ENCODE assay signal across 33 cellular contexts in genomic region chr3:74590620-74591262, GRCh38. TPM values are rescaled to one million over a fixed set of nuclear protein-coding genes. Genes with fewer than 3 reads are reported as not detected.
"Had no signal": no experiment of that assay in that cellular context is flagged by ENCODE, and none has a peak within 500 bp of the region (broad histone marks: within the 10 kb centered on the region; RNA-seq: fewer than 3 reads in every experiment).

No MANE protein-coding gene starts in this region.

- H3K36me3 Mint-ChIP-seq: activated CD4-positive, alpha-beta memory T cell treated with anti-CD3 and anti-CD28 coated beads for 36 hours; activated CD8-positive, alpha-beta memory T cell treated with anti-CD3 and anti-CD28 coated beads, Interleukin-2, amount 10 ng/mL, durations not matched to agents 7 days and 5 days; activated naive CD4-positive, alpha-beta T cell treated with anti-CD3 and anti-CD28 coated beads, Interleukin-2, amount 50 U/mL, for 72 hours; activated naive CD8-positive, alpha-beta T cell treated with anti-CD3 and anti-CD28 coated beads, Interleukin-2, amount 10 ng/mL, durations not matched to agents 7 days and 5 days had no signal

- H3K36me3 ChIP-seq: esophagus muscularis mucosa, gastrocnemius medialis, heart left ventricle had no signal

- H3K27ac Mint-ChIP-seq: activated CD4-positive, alpha-beta memory T cell treated with anti-CD3 and anti-CD28 coated beads for 36 hours; activated CD4-positive, alpha-beta T cell treated with anti-CD3 and anti-CD28 coated beads for 36 hours; activated CD4-positive, alpha-beta T cell treated with anti-CD3 and anti-CD28 coated beads, Interleukin-2, amount 10 ng/mL, durations not matched to agents 24 days and 14 days; activated CD8-positive, alpha-beta memory T cell treated with anti-CD3 and anti-CD28 coated beads, Interleukin-2, amount 10 ng/mL, durations not matched to agents 7 days and 5 days; activated CD8-positive, alpha-beta T cell treated with anti-CD3 and anti-CD28 coated beads, Interleukin-2, amount 10 ng/mL, durations not matched to agents 7 days and 5 days; activated naive CD4-positive, alpha-beta T cell treated with anti-CD3 and anti-CD28 coated beads for 36 hours; activated naive CD4-positive, alpha-beta T cell treated with anti-CD3 and anti-CD28 coated beads, Interleukin-2, amount 50 U/mL, for 72 hours; activated naive CD8-positive, alpha-beta T cell treated with anti-CD3 and anti-CD28 coated beads, Interleukin-2, amount 10 ng/mL, durations not matched to agents 7 days and 5 days; activated T-helper 1 cell treated with anti-CD3 and anti-CD28 coated beads, Interleukin-12 subunit alpha, Interleukin-12 subunit beta, Interleukin-2, Interleukin-4 antibody, amounts not matched to agents 30 ng/mL and 10 ng/mL and 1 ng/mL, durations not matched to agents 14 hours and 24 hours and 36 hours; activated T-helper 2 cell treated with anti-CD3 and anti-CD28 coated beads, Interferon-gamma antibody, Interleukin-2, Interleukin-4, amounts not matched to agents 10 μg/mL and 5 μg/mL and 100 μg/mL, durations not matched to agents 14 hours and 24 hours and 36 hours; effector memory CD8-positive, alpha-beta T cell had no signal

- DNase-seq: activated CD4-positive, alpha-beta memory T cell treated with anti-CD3 and anti-CD28 coated beads for 36 hours; activated CD4-positive, alpha-beta T cell treated with anti-CD3 and anti-CD28 coated beads for 36 hours; activated CD4-positive, alpha-beta T cell treated with anti-CD3 and anti-CD28 coated beads, Interleukin-2, amount 10 ng/mL, durations not matched to agents 24 days and 14 days; activated CD4-positive, CD25-positive, alpha-beta regulatory T cell; activated CD4-positive, CD25-positive, alpha-beta regulatory T cell treated with anti-CD3 and anti-CD28 coated beads, Interleukin-2, amount 50 U/mL, for 72 hours; activated CD8-positive, alpha-beta memory T cell treated with anti-CD3 and anti-CD28 coated beads, Interleukin-2, amount 10 ng/mL, durations not matched to agents 7 days and 5 days; activated CD8-positive, alpha-beta memory T cell treated with anti-CD3 and anti-CD28 coated beads, Interleukin-2, amount 50 U/mL, for 4 hours; activated CD8-positive, alpha-beta T cell treated with anti-CD3 and anti-CD28 coated beads, Interleukin-2, amount 10 ng/mL, durations not matched to agents 7 days and 5 days; activated effector memory CD4-positive, alpha-beta T cell treated with anti-CD3 and anti-CD28 coated beads, Interleukin-2, amount 50 U/mL, for 16 hours; activated naive CD4-positive, alpha-beta T cell treated with anti-CD3 and anti-CD28 coated beads for 36 hours; activated naive CD8-positive, alpha-beta T cell treated with anti-CD3 and anti-CD28 coated beads, Interleukin-2, amount 10 ng/mL, durations not matched to agents 7 days and 5 days; activated T-cell treated with anti-CD3 and anti-CD28 coated beads, Interleukin-2, amount 50 U/mL, for 1 hour; activated T-cell treated with anti-CD3 and anti-CD28 coated beads, Interleukin-2, amount 50 U/mL, for 48 hours; amygdala; aorta; body of pancreas; caudate nucleus; cortex of kidney; dermis blood vessel endothelial cell; effector CD4-positive, alpha-beta T cell; effector memory CD8-positive, alpha-beta T cell; erythroblast; foreskin keratinocyte; gastrocnemius medialis; glutamatergic neuron; heart left ventricle; T-helper 2 cell had no signal

- H3K9me3 ChIP-seq: body of pancreas, esophagus muscularis mucosa, gastrocnemius medialis, heart left ventricle had no signal

- H3K27ac ChIP-seq: body of pancreas, esophagus muscularis mucosa, foreskin keratinocyte, gastrocnemius medialis, heart left ventricle had no signal

- H3K4me1 Mint-ChIP-seq: activated CD4-positive, alpha-beta T cell treated with anti-CD3 and anti-CD28 coated beads for 36 hours; activated CD4-positive, alpha-beta T cell treated with anti-CD3 and anti-CD28 coated beads, Interleukin-2, amount 10 ng/mL, durations not matched to agents 24 days and 14 days; activated CD8-positive, alpha-beta memory T cell treated with anti-CD3 and anti-CD28 coated beads, Interleukin-2, amount 10 ng/mL, durations not matched to agents 7 days and 5 days; activated naive CD8-positive, alpha-beta T cell treated with anti-CD3 and anti-CD28 coated beads, Interleukin-2, amount 10 ng/mL, durations not matched to agents 7 days and 5 days had no signal

- H3K27me3 ChIP-seq: body of pancreas, esophagus muscularis mucosa, foreskin keratinocyte, gastrocnemius medialis, heart left ventricle had no signal

- H3K4me1 ChIP-seq: esophagus muscularis mucosa, foreskin keratinocyte, gastrocnemius medialis, heart left ventricle had no signal

- H3K4me3 ChIP-seq: body of pancreas, esophagus muscularis mucosa, gastrocnemius medialis, heart left ventricle had no signal

- ATAC-seq: activated CD4-positive, alpha-beta T cell treated with anti-CD3 and anti-CD28 coated beads for 36 hours; activated CD8-positive, alpha-beta memory T cell treated with anti-CD3 and anti-CD28 coated beads, Interleukin-2, amount 10 ng/mL, durations not matched to agents 7 days and 5 days; activated CD8-positive, alpha-beta T cell treated with anti-CD3 and anti-CD28 coated beads, Interleukin-2, amount 10 ng/mL, durations not matched to agents 7 days and 5 days; activated naive CD4-positive, alpha-beta T cell treated with anti-CD3 and anti-CD28 coated beads, Interleukin-2, amount 50 U/mL, for 72 hours; body of pancreas; effector memory CD8-positive, alpha-beta T cell; foreskin keratinocyte; gastrocnemius medialis; heart left ventricle had no signal

- H3K27me3 Mint-ChIP-seq: activated CD4-positive, alpha-beta memory T cell treated with anti-CD3 and anti-CD28 coated beads for 36 hours; activated CD4-positive, alpha-beta T cell treated with anti-CD3 and anti-CD28 coated beads for 36 hours; activated CD4-positive, alpha-beta T cell treated with anti-CD3 and anti-CD28 coated beads, Interleukin-2, amount 10 ng/mL, durations not matched to agents 24 days and 14 days; activated CD8-positive, alpha-beta memory T cell treated with anti-CD3 and anti-CD28 coated beads, Interleukin-2, amount 10 ng/mL, durations not matched to agents 7 days and 5 days; activated naive CD8-positive, alpha-beta T cell treated with anti-CD3 and anti-CD28 coated beads, Interleukin-2, amount 10 ng/mL, durations not matched to agents 7 days and 5 days; effector memory CD8-positive, alpha-beta T cell had no signal

- H3K4me3 Mint-ChIP-seq: activated CD4-positive, alpha-beta memory T cell treated with anti-CD3 and anti-CD28 coated beads for 36 hours; activated CD4-positive, alpha-beta T cell treated with anti-CD3 and anti-CD28 coated beads for 36 hours; activated CD4-positive, alpha-beta T cell treated with anti-CD3 and anti-CD28 coated beads, Interleukin-2, amount 10 ng/mL, durations not matched to agents 24 days and 14 days; activated CD8-positive, alpha-beta memory T cell treated with anti-CD3 and anti-CD28 coated beads, Interleukin-2, amount 10 ng/mL, durations not matched to agents 7 days and 5 days; activated CD8-positive, alpha-beta T cell treated with anti-CD3 and anti-CD28 coated beads, Interleukin-2, amount 10 ng/mL, durations not matched to agents 7 days and 5 days; activated naive CD4-positive, alpha-beta T cell treated with anti-CD3 and anti-CD28 coated beads for 36 hours; activated naive CD8-positive, alpha-beta T cell treated with anti-CD3 and anti-CD28 coated beads, Interleukin-2, amount 10 ng/mL, durations not matched to agents 7 days and 5 days; activated T-helper 1 cell treated with anti-CD3 and anti-CD28 coated beads, Interleukin-12 subunit alpha, Interleukin-12 subunit beta, Interleukin-2, Interleukin-4 antibody, amounts not matched to agents 30 ng/mL and 10 ng/mL and 1 ng/mL, durations not matched to agents 14 hours and 24 hours and 36 hours; effector memory CD8-positive, alpha-beta T cell had no signal

RNA-seq across cellular contexts. Expression of gene CNTN3, which starts 23.7 kb away (rescaled TPM):
- total RNA-seq: activated CD4-positive, alpha-beta memory T cell treated with anti-CD3 and anti-CD28 coated beads for 36 hours; activated CD4-positive, alpha-beta T cell treated with anti-CD3 and anti-CD28 coated beads for 36 hours; activated CD4-positive, alpha-beta T cell treated with anti-CD3 and anti-CD28 coated beads, Interleukin-2, amount 10 ng/mL, durations not matched to agents 24 days and 14 days; activated CD8-positive, alpha-beta memory T cell treated with anti-CD3 and anti-CD28 coated beads for 36 hours; activated CD8-positive, alpha-beta memory T cell treated with anti-CD3 and anti-CD28 coated beads, Interleukin-2, amount 10 ng/mL, durations not matched to agents 7 days and 5 days; activated CD8-positive, alpha-beta T cell treated with anti-CD3 and anti-CD28 coated beads, Interleukin-2, amount 10 ng/mL, durations not matched to agents 7 days and 5 days; activated naive CD4-positive, alpha-beta T cell treated with anti-CD3 and anti-CD28 coated beads for 36 hours; activated naive CD4-positive, alpha-beta T cell treated with anti-CD3 and anti-CD28 coated beads, Interleukin-2, amount 50 U/mL, for 72 hours; activated naive CD8-positive, alpha-beta T cell treated with anti-CD3 and anti-CD28 coated beads, Interleukin-2, amount 10 ng/mL, durations not matched to agents 7 days and 5 days; activated T-helper 1 cell treated with anti-CD3 and anti-CD28 coated beads, Interleukin-12 subunit alpha, Interleukin-12 subunit beta, Interleukin-2, Interleukin-4 antibody, amounts not matched to agents 30 ng/mL and 10 ng/mL and 1 ng/mL, durations not matched to agents 14 hours and 24 hours and 36 hours; activated T-helper 2 cell treated with anti-CD3 and anti-CD28 coated beads, Interferon-gamma antibody, Interleukin-2, Interleukin-4, amounts not matched to agents 10 μg/mL and 5 μg/mL and 100 μg/mL, durations not matched to agents 14 hours and 24 hours and 36 hours; dermis blood vessel endothelial cell; foreskin keratinocyte; T-helper 1 cell treated with Interleukin-12 subunit alpha and Interleukin-12 subunit beta and Interleukin-4 antibody, amounts not matched to agents 30 ng/mL and 1 ng/mL, for 36 hours had no signal
